ENCODE assay signal across 9 cellular contexts in the genomic region with DNA sequence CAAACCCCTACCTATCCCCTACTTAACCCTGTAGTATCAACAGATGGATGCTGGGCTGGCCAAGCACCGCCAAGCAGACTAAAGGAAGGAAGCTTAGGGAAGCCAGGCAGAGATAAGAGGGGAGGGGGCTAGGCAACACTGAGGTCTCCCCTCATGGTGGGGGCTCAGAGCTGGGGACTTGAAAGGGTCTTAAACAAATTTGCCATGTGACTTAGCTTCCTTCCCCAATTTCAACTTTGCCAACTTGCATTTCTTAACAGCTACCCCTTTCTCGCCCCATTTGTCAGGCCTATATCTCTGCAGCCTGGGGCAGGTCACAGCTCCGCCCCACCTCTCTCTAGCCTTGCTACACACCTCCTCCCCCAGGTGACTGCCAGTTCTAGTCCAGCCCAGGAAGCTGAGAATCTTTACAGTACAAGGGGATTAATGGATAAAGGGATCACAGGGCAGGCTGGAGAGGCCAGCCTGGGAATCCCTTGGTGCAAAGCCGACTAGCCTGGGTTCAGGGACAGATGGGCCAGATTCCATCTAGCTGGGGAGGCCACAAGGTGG. TPM values are rescaled to one million over a fixed set of nuclear protein-coding genes. Genes with fewer than 3 reads are reported as not detected.
A peak's percentile ranks its signal among the peaks of the same experiment; 100 is the strongest.
DNase-seq lines count a peak whose midpoint lies in the region; ATAC-seq, FAIRE-seq and TF ChIP-seq lines count a peak whose summit lies in the region.
"Had no signal": no experiment of that assay in that cellular context is flagged by ENCODE, and none has a peak within 500 bp of the region (broad histone marks: within the 10 kb centered on the region; RNA-seq: fewer than 3 reads in every experiment).

No MANE protein-coding gene starts in this region.

- H3K36me3 ChIP-seq in Loucy (ENCODE audit: insufficient read depth, low read length) (no peaks in the 10 kb centered on the region), lower lobe of right lung (no peaks in the 10 kb centered on the region)
- H3K36me3 ChIP-seq: cardiac muscle cell had no signal

- H3K4me2 ChIP-seq in Loucy (ENCODE audit: low read depth, low read length, poor library complexity, severe bottlenecking), result peak overlapping the region; percentile 86

- DNase-seq in D721Med (ENCODE audit: insufficient read length, low spot score) (peak; percentile 76), lower lobe of right lung (no peak), iPS-NIHi7 (ENCODE audit: extremely low spot score) (no peak)
- peak; percentile 25 for DNase-seq in activated CD8-positive, alpha-beta memory T cell treated with anti-CD3 and anti-CD28 coated beads, Interleukin-2, amount 50 U/mL, for 4 hours
- DNase-seq in activated CD4-positive, CD25-positive, alpha-beta regulatory T cell treated with anti-CD3 and anti-CD28 coated beads, Interleukin-2, amount 50 U/mL, for 72 hours, result no peak

- peak overlapping the region; percentile 24 for H3K27ac ChIP-seq in lower lobe of right lung
- H3K27ac ChIP-seq: cardiac muscle cell had no signal

- H3K4me3 ChIP-seq in Loucy (ENCODE audit: low read length, poor library complexity, severe bottlenecking) (peak overlapping the region; percentile 77), lower lobe of right lung (no peak overlapping the region)
- H3K4me3 ChIP-seq: cardiac muscle cell had no signal

- intact Hi-C loops in lower lobe of right lung (cut with DNase I), result no loop called here

- FAIRE-seq in D721Med (lab: Jason Lieb, UNC), result peak; percentile 60

- H3K4me1 ChIP-seq in Loucy (ENCODE audit: insufficient read depth, low read length, poor library complexity, severe bottlenecking) (peaks cover 76% of the 10 kb centered on the region), lower lobe of right lung (peaks cover 80% of the 10 kb centered on the region)

- ATAC-seq in lower lobe of right lung (peak in 1 of 2 donors; percentile 7), HG03520 (IDR thresholded peaks at IDR 0.05; ENCODE audit: unreplicated experiment) (no peak), HG03457 (IDR thresholded peaks at IDR 0.05; ENCODE audit: unreplicated experiment) (no peak)

- H4K20me1 ChIP-seq in Loucy (ENCODE audit: insufficient read depth, low read length, poor library complexity, severe bottlenecking), result no peaks in the 10 kb centered on the region

- H2AFZ ChIP-seq in Loucy (ENCODE audit: low read length), result no peak overlapping the region

- peaks cover 73% of the 10 kb centered on the region for H3K79me2 ChIP-seq in Loucy (ENCODE audit: insufficient read depth, low read length)

- H3K27me3 ChIP-seq in Loucy (ENCODE audit: insufficient read depth, low read length, poor library complexity, severe bottlenecking) (no peaks in the 10 kb centered on the region), lower lobe of right lung (ENCODE audit: low read depth) (peaks cover 4% of the 10 kb centered on the region)

- H3F3A ChIP-seq in Loucy (ENCODE audit: low read depth), result peaks cover 11% of the 10 kb centered on the region

- H3K9me2 ChIP-seq in Loucy (replicated peaks; ENCODE audit: low read depth, low read length), result no peaks in the 10 kb centered on the region

- no peaks in the 10 kb centered on the region for H3K9me3 ChIP-seq in Loucy (ENCODE audit: insufficient read depth, low read depth, low read length)
- H3K9me3 ChIP-seq in lower lobe of right lung, result no peaks in the 10 kb centered on the region

- H3K9ac ChIP-seq in Loucy (ENCODE audit: low read depth, low read length, poor library complexity, severe bottlenecking), result peak overlapping the region; percentile 88

- TF ChIP-seq CTCF in D721Med (IDR thresholded peaks at IDR 0.05; ENCODE audit: insufficient read depth, missing control alignments) (peak; percentile 1), Loucy (conservative IDR thresholded peaks at IDR 0.05; ENCODE audit: low read length) (no peak), lower lobe of right lung (IDR thresholded peaks at IDR 0.05) (no peak)

RNA-seq across cellular contexts. Expression of gene KIF21B, which starts 3.4 kb away (rescaled TPM):
- 4.7 TPM for total RNA-seq in lower lobe of right lung

Comparison
In these comparisons a context has a peak if more than half of its experiments do, and no peak if none do; other contexts are left out.
1. DNase-seq: peak in D721Med (single experiment) and activated CD8-positive, alpha-beta memory T cell treated with anti-CD3 and anti-CD28 coated beads, Interleukin-2, amount 50 U/mL, for 4 hours (single experiment); none in lower lobe of right lung (single experiment), activated CD4-positive, CD25-positive, alpha-beta regulatory T cell treated with anti-CD3 and anti-CD28 coated beads, Interleukin-2, amount 50 U/mL, for 72 hours (single experiment) and iPS-NIHi7 (single experiment).